ENCODE assay signal across 12 cellular contexts in the genomic region with DNA sequence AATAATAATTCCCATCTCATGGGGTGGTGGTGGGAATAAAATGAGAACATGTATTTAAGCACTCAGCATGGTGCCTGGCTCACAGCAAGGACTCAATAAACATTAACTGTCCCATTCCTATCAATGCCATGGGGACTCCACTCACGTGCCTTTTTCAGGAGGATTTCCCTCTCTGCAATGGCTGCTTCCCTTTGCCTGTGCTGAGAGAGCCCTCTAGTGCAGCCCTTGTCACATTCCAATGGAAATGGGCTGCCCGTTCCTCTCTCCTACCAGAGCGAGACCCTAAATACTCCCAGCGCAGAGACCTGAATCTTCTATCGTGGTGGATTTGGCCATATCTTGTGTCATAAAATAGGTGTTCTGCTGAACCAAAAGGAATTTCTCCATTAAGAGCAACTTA.
DNase-seq lines count a peak whose midpoint lies in the region; ATAC-seq and TF ChIP-seq lines count a peak whose summit lies in the region.
"Had no signal": no experiment of that assay in that cellular context is flagged by ENCODE, and none has a peak within 500 bp of the region (broad histone marks: within the 10 kb centered on the region; RNA-seq: fewer than 3 reads in every experiment).

No MANE protein-coding gene starts in this region.

- no TSS peak for BruUV-seq in A673 (replicated peaks; lab: Mats Ljungman, UMichigan)

- no peaks in the 10 kb centered on the region for H3K9me3 ChIP-seq in A673 (ENCODE audit: low read depth, low read length, poor library complexity, severe bottlenecking)
- H3K9me3 ChIP-seq: BLaER1 treated with 17β-estradiol and CSF1 and Interleukin-3, amounts not matched to agents 10 nM and 100 nM had no signal

- CTCF ChIA-PET in A673 (lab: Charles Lee), result interaction anchor here (1.0 kb wide), 1 partner anchor 165 kb away, joined by 4 read pairs; no protein-coding TSS in a partner anchor

- peak; percentile 65 for DNase-seq in A673 (ENCODE audit: low spot score)
- peak in 36 of 56 donors; percentile 3 to 68 (median 30) for DNase-seq in amygdala (lab: John Stamatoyannopoulos, UW)
- DNase-seq in islet precursor cell, result peak; percentile 76
- DNase-seq in epidermal melanocyte (ENCODE audit: insufficient read length, low spot score), result no peak
- no peak for DNase-seq in stimulated activated CD4-positive, alpha-beta T cell treated with anti-CD3 and anti-CD28 coated beads, Interleukin-4, amount 100 ng/mL, for 24 hours
- DNase-seq: activated CD4-positive, alpha-beta T cell treated with anti-CD3 and anti-CD28 coated beads, Interleukin-2, amount 50 U/mL, for 48 hours; NCI-H510A treated with DMSO at 0.1 percent for 48 hours had no signal

- H3K27ac ChIP-seq in A673 (ENCODE audit: low read depth, low read length, poor library complexity, severe bottlenecking), result no peak overlapping the region
- H3K27ac ChIP-seq: BLaER1 treated with 17β-estradiol and CSF1 and Interleukin-3, amounts not matched to agents 10 nM and 100 nM had no signal

- H3K27me3 ChIP-seq in A673 (replicated peaks; ENCODE audit: insufficient read depth, low read depth, low read length, poor library complexity), result no peaks in the 10 kb centered on the region
- H3K27me3 ChIP-seq: BLaER1 treated with 17β-estradiol and CSF1 and Interleukin-3, amounts not matched to agents 10 nM and 100 nM had no signal

- no peaks in the 10 kb centered on the region for H3K36me3 ChIP-seq in A673 (ENCODE audit: insufficient read depth, low read length, poor library complexity, severe bottlenecking)
- H3K36me3 ChIP-seq: BLaER1 treated with 17β-estradiol and CSF1 and Interleukin-3, amounts not matched to agents 10 nM and 100 nM had no signal

- peaks cover 6% of the 10 kb centered on the region for H3K4me1 ChIP-seq in A673 (ENCODE audit: insufficient read depth, low read length, poor library complexity, severe bottlenecking)

- intact Hi-C loops in A673 (cut with micrococcal nuclease; ENCODE audit: unreplicated experiment), result loop anchor here (1.0 kb wide), 1 partner anchor 165 kb away; no protein-coding TSS in a partner anchor

- TF ChIP-seq CTCF in A673 (conservative IDR thresholded peaks at IDR 0.05; ENCODE audit: low read depth, low read length) (peak; percentile 53), LNCAP (IDR thresholded peaks at IDR 0.05) (peak; percentile 33; the same call in 1 of the 2 replicates)

- no peak for ATAC-seq in HG03095 (IDR thresholded peaks at IDR 0.05; ENCODE audit: unreplicated experiment)
- no peak for ATAC-seq in HG03469 (IDR thresholded peaks at IDR 0.05; ENCODE audit: unreplicated experiment)

- POLR2A ChIA-PET in A673 (lab: Charles Lee; ENCODE audit: low non-redundant PET), result no interaction called here

- no peak overlapping the region for H3K4me3 ChIP-seq in A673 (ENCODE audit: low read depth, low read length, poor library complexity, severe bottlenecking)
- H3K4me3 ChIP-seq: BLaER1 treated with 17β-estradiol and CSF1 and Interleukin-3, amounts not matched to agents 10 nM and 100 nM; lung had no signal

Comparison
In these comparisons a context has a peak if more than half of its experiments do, and no peak if none do; other contexts are left out.
1. DNase-seq: peak in A673 (single experiment), amygdala (36 of 56) and islet precursor cell (single experiment); none in epidermal melanocyte (single experiment) and stimulated activated CD4-positive, alpha-beta T cell treated with anti-CD3 and anti-CD28 coated beads, Interleukin-4, amount 100 ng/mL, for 24 hours (single experiment).